14 cellular contexts compared by ENCODE assay signal in genomic region chr1:213416461-213417224, GRCh38.
"Had no signal": no experiment of that assay in that cellular context is flagged by ENCODE, and none has a peak within 500 bp of the region (broad histone marks: within the 10 kb centered on the region; RNA-seq: fewer than 3 reads in every experiment).

No MANE protein-coding gene starts in this region.

- H3K9ac ChIP-seq: parathyroid adenoma had no signal

- H3K4me1 ChIP-seq: gastrocnemius medialis, lower lobe of right lung, parathyroid adenoma, tibial nerve had no signal

- ATAC-seq: effector memory CD8-positive, alpha-beta T cell; gastrocnemius medialis; left ventricle myocardium superior; lower lobe of right lung; natural killer cell; sciatic nerve; stimulated activated naive B cell treated with anti-CD40 and anti-IgM and Interleukin-4, amounts not matched to agents 10 μg/mL and 1 μg/mL and 100 μg/mL, for 72 hours had no signal

- DNase-seq: cortex of kidney; effector memory CD8-positive, alpha-beta T cell; foreskin fibroblast; gastrocnemius medialis; left ventricle myocardium superior; lower lobe of right lung; natural killer cell; stimulated activated CD4-positive, alpha-beta T cell treated with anti-CD3 and anti-CD28 coated beads, Interleukin-15, amount 100 ng/mL, for 24 hours; stimulated activated CD4-positive, alpha-beta T cell treated with anti-CD3 and anti-CD28 coated beads, Interleukin-2, amount 100 ng/mL, for 48 hours; stimulated activated naive B cell treated with anti-CD40 and anti-IgM and Interleukin-4, amounts not matched to agents 10 μg/mL and 1 μg/mL and 100 μg/mL, for 72 hours had no signal

- H3K36me3 ChIP-seq: gastrocnemius medialis, lower lobe of right lung, thoracic aorta, tibial nerve had no signal

- H3K27ac ChIP-seq: gastrocnemius medialis, lower lobe of right lung, parathyroid adenoma, thoracic aorta, tibial nerve had no signal

- H2AFZ ChIP-seq: parathyroid adenoma had no signal

- H3K27me3 ChIP-seq: gastrocnemius medialis, tibial nerve had no signal

- H3K4me3 ChIP-seq: gastrocnemius medialis, lower lobe of right lung, thoracic aorta, tibial nerve had no signal

- H3K79me2 ChIP-seq: parathyroid adenoma had no signal

- H3K9me3 ChIP-seq: gastrocnemius medialis, lower lobe of right lung, thoracic aorta had no signal
